Comparison of ENCODE assay signal across 8 cellular contexts in the genomic region with DNA sequence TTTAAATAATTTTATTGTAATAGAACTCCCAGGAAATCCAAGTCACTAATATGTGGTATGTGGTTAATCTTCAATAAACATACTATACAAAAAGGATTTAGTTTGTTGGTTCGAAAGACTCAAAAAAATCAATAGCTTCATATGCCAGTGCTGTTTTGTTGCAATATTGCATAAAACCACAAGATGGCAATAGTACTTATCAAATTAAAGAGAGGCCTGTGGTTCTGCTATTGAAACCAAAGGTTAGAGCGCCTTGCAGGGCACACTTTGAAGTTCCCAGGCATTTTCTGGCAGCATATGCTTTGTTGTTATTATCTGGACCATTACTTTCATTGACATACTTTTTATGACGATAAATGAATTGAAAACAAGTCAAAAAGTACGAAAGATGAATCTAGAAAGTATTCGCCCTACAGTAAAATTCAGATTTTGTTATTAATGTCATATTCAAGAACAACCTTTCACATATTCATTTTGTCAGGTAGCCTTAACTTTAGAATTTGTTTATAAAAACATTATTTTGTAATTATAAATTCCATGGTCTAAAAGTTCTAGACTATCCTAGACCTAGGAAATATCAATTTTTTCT.
DNase-seq lines count a peak whose midpoint lies in the region; ATAC-seq, FAIRE-seq and TF ChIP-seq lines count a peak whose summit lies in the region.

No MANE protein-coding gene starts in this region.

- no peaks in the 10 kb centered on the region for H3K27me3 Mint-ChIP-seq in stimulated activated naive B cell treated with anti-CD40 and anti-IgM and Interleukin-4, amounts not matched to agents 10 μg/mL and 1 μg/mL and 100 μg/mL, for 72 hours

- H4K20me1 ChIP-seq in K562 (replicated peaks; ENCODE audit: control insufficient read depth, insufficient read depth, low read length) = no peaks in the 10 kb centered on the region

- H3K79me2 ChIP-seq in K562 (ENCODE audit: control insufficient read depth, insufficient read depth, low read length) = no peaks in the 10 kb centered on the region

- no peak for TF ChIP-seq POLR2A in K562 (conservative IDR thresholded peaks at IDR 0.05)

- in situ Hi-C loops in K562 (cut with MboI) = loop anchor here (25.0 kb wide), 1 partner anchor 869 kb away; no protein-coding TSS in a partner anchor

- TF ChIP-seq EP300 in K562 (IDR thresholded peaks at IDR 0.05; ENCODE audit: low read length) = no peak

- H3K4me1 Mint-ChIP-seq in stimulated activated naive B cell treated with anti-CD40 and anti-IgM and Interleukin-4, amounts not matched to agents 10 μg/mL and 1 μg/mL and 100 μg/mL, for 72 hours = no peaks in the 10 kb centered on the region

- H3K4me3 ChIP-seq in K562 = no peak overlapping the region

- DNase-seq in DMS79 treated with DMSO at 0.1 percent for 48 hours (lab: John Stamatoyannopoulos, UW) (peak; percentile 56), HTR-8/SVneo (ENCODE audit: insufficient read length, low spot score) (peak; percentile 30), NCI-H82 (lab: John Stamatoyannopoulos, UW) (peak; percentile 82), K562 (ENCODE audit: extremely low read depth in 1 of 4, low spot score in 3 of 4) (peak; percentile 11 to 61 (median 22)), iPS-NIHi11 (ENCODE audit: low spot score) (peak; percentile 64)
- peak; percentile 4 for DNase-seq in stimulated activated naive B cell treated with anti-CD40 and anti-IgM and Interleukin-4, amounts not matched to agents 10 μg/mL and 1 μg/mL and 100 μg/mL, for 72 hours

- H3K4me1 ChIP-seq in K562 (replicated peaks in 1 of 2; ENCODE audit: control insufficient read depth in 2 of 2, insufficient read depth in 2 of 2, low read length in 2 of 2) = no peaks in the 10 kb centered on the region

- BruUV-seq in K562 (replicated peaks; lab: Mats Ljungman, UMichigan) = no TSS peak

- H3K9me3 ChIP-seq in K562 (replicated peaks; ENCODE audit: control insufficient read depth, insufficient read depth, low read depth, low read length) = no peaks in the 10 kb centered on the region

- no peak overlapping the region for H2AFZ ChIP-seq in K562 (ENCODE audit: low read depth, low read length)

- FAIRE-seq in HTR-8/SVneo (lab: Jason Lieb, UNC) (no peak), K562 (lab: Jason Lieb, UNC) (peak; percentile 73)

- no peak overlapping the region for H3K4me2 ChIP-seq in K562 (ENCODE audit: insufficient read depth, low read length)

- CTCF ChIA-PET in K562 (lab: Yijun Ruan, JAX; ENCODE audit: low intra/inter-chr PET ratio) = interaction anchor here (0.5 to 1.6 kb wide), 5 partner anchors 293 to 1450 kb away, joined by 3 read pairs; a partner anchor contains a TSS

- POLR2A ChIA-PET in K562 (lab: Yijun Ruan, JAX) = interaction anchor here (0.7 kb wide), 1 partner anchor 322 kb away, joined by 3 read pairs; no protein-coding TSS in a partner anchor

- no peak overlapping the region for H3K27ac ChIP-seq in K562 (ENCODE audit: extremely low read depth, low read depth, low read length)

- intact Hi-C loops in K562 (cut with micrococcal nuclease) = loop anchor here (1.0 to 10.0 kb wide), 5 partner anchors 266 to 878 kb away; a partner anchor contains a TSS

- peak; percentile 54 to 75 (median 71) for TF ChIP-seq CTCF in K562 (IDR thresholded peaks at IDR 0.05 in 2 of 3, conservative IDR thresholded peaks at IDR 0.05 in 1 of 3; ENCODE audit: insufficient read depth in 2 of 3, low read depth in 1 of 3, low read length in 3 of 3)

- no peak overlapping the region for H3K4me3 Mint-ChIP-seq in stimulated activated naive B cell treated with anti-CD40 and anti-IgM and Interleukin-4, amounts not matched to agents 10 μg/mL and 1 μg/mL and 100 μg/mL, for 72 hours

- H3K27ac Mint-ChIP-seq in stimulated activated naive B cell treated with anti-CD40 and anti-IgM and Interleukin-4, amounts not matched to agents 10 μg/mL and 1 μg/mL and 100 μg/mL, for 72 hours = no peak overlapping the region

- no peaks in the 10 kb centered on the region for H3K27me3 ChIP-seq in K562 (ENCODE audit: control insufficient read depth in 2 of 2, insufficient read depth in 2 of 2, low read length in 2 of 2)

- peak; percentile 67 to 80 for TF ChIP-seq RAD21 in K562 (CRISPR knock-in tag; conservative IDR thresholded peaks at IDR 0.05 in 1 of 2, IDR thresholded peaks at IDR 0.05 in 1 of 2)

- H3K36me3 Mint-ChIP-seq in stimulated activated naive B cell treated with anti-CD40 and anti-IgM and Interleukin-4, amounts not matched to agents 10 μg/mL and 1 μg/mL and 100 μg/mL, for 72 hours = peaks cover 0 to 2% of the 10 kb centered on the region in 2 donors

- H3K9ac ChIP-seq in K562 (ENCODE audit: insufficient read depth in 1 of 2, low read depth in 2 of 2, low read length in 2 of 2) = no peak overlapping the region

- ATAC-seq in GM21360 (IDR thresholded peaks at IDR 0.05; ENCODE audit: unreplicated experiment) = peak; percentile 61
- ATAC-seq in K562 = peak; percentile 93
- ATAC-seq in stimulated activated naive B cell treated with anti-CD40 and anti-IgM and Interleukin-4, amounts not matched to agents 10 μg/mL and 1 μg/mL and 100 μg/mL, for 72 hours (replicated peaks) = peak; percentile 82 to 83
- no peak for ATAC-seq in HG03097 (IDR thresholded peaks at IDR 0.05; ENCODE audit: low FRiP score, unreplicated experiment)

- H3K36me3 ChIP-seq in K562 (ENCODE audit: control insufficient read depth, insufficient read depth, low read length) = no peaks in the 10 kb centered on the region

- WGBS in K562 (ENCODE audit: insufficient coverage, low coverage, missing lambda C conversion rate) = 27% methylated on average over 5 of the region's 5 CpGs

- no peaks in the 10 kb centered on the region for H3K9me1 ChIP-seq in K562 (ENCODE audit: control insufficient read depth, insufficient read depth, low read length)

- peaks cover 2 to 4% of the 10 kb centered on the region in 2 donors for H3K9me3 Mint-ChIP-seq in stimulated activated naive B cell treated with anti-CD40 and anti-IgM and Interleukin-4, amounts not matched to agents 10 μg/mL and 1 μg/mL and 100 μg/mL, for 72 hours

TF ChIP-seq in K562, 482 proteins besides CTCF, POLR2A, EP300 and RAD21 (continues in another document):
- TF ChIP-seq ZNF76 (CRISPR knock-in tag; IDR thresholded peaks at IDR 0.05; ENCODE audit: borderline replicate concordance) (no peak), SMC3 (conservative IDR thresholded peaks at IDR 0.05; ENCODE audit: insufficient read depth, low read depth, low read length) (0 out of 2 replicates have a peak, but pooled peaks have one; percentile 34)
- TF ChIP-seq, protein P1, sequence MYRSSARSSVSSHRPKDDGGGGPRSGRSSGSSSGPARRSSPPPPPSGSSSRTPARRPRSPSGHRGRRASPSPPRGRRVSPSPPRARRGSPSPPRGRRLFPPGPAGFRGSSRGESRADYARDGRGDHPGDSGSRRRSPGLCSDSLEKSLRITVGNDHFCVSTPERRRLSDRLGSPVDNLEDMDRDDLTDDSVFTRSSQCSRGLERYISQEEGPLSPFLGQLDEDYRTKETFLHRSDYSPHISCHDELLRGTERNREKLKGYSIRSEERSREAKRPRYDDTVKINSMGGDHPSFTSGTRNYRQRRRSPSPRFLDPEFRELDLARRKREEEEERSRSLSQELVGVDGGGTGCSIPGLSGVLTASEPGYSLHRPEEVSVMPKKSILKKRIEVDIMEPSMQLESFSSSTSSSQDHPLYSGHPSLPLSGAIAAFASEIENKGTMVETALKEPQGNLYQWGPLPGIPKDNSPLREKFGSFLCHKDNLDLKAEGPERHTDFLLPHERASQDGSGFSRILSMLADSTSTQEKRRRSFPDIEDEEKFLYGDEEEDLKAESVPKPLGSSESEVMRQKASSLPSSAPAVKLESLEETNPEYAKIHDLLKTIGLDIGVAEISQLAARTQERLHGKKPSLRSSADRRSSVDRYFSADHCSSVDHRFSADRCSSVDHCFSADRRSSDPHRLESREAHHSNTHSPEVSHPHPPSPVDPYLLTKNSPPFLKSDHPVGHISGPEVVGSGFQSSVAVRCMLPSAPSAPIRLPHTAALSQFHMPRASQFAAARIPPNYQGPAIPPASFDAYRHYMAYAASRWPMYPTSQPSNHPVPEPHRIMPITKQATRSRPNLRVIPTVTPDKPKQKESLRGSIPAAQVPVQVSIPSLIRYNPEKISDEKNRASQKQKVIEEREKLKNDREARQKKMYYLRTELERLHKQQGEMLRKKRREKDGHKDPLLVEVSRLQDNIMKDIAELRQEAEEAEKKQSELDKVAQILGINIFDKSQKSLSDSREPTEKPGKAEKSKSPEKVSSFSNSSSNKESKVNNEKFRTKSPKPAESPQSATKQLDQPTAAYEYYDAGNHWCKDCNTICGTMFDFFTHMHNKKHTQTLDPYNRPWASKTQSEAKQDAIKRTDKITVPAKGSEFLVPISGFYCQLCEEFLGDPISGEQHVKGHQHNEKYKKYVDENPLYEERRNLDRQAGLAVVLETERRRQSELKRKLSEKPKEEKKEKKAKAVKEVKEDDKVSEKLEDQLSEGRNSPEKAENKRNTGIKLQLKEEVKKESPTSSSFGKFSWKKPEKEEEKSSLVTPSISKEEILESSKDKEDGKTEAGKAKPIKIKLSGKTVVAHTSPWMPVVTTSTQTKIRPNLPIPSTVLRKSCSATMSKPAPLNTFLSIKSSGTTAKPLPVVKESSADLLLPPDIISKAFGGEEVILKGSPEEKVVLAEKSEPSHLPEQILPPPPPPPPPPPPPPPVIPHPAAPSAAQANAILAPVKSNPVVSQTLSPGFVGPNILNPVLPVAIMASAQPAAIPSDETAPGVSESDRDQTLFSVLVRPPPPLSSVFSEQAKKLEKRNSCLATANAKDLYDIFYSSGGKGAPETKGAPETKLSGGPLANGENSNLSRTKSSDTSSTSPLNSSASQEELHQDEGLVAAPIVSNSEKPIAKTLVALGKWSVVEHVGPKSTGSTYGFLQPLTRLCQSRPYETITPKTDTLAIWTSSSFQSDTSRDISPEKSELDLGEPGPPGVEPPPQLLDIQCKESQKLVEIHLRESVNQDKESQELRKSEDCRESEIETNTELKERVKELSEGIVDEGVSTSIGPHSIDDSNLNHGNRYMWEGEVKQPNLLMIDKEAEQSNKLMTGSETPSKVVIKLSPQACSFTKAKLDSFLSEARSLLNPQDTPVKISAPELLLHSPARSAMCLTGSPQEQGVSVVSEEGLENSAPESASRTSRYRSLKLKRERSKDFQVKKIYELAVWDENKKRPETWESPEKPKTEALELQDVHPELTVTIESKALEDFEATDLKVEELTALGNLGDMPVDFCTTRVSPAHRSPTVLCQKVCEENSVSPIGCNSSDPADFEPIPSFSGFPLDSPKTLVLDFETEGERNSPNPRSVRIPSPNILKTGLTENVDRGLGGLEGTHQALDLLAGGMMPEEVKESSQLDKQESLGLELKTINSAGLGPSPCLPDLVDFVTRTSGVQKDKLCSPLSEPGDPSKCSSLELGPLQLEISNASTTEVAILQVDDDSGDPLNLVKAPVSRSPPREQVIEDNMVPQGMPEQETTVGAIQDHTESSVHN (IDR thresholded peaks at IDR 0.05; ENCODE audit: borderline replicate concordance in 1 of 2, low read depth in 1 of 2) = no peak

Comparison
In these comparisons a context has a peak if more than half of its experiments do, and no peak if none do; other contexts are left out.
1. DNase-seq: peak in every context shown above with its lines; median percentile 82 in NCI-H82; 64 in iPS-NIHi11; 56 in DMS79 treated with DMSO at 0.1 percent for 48 hours; 30 in HTR-8/SVneo; 22 in K562; 4 in stimulated activated naive B cell treated with anti-CD40 and anti-IgM and Interleukin-4, amounts not matched to agents 10 μg/mL and 1 μg/mL and 100 μg/mL, for 72 hours.